ENCODE assay signal across 2 cellular contexts in genomic region chr13:36673352-36673751, GRCh38.
TF ChIP-seq lines count a peak whose summit lies in the region.

No MANE protein-coding gene starts in this region.

TF ChIP-seq in H1, 55 proteins besides CTCF, POLR2A, EP300 and RAD21:
- TF ChIP-seq MAFK (IDR thresholded peaks at IDR 0.05; ENCODE audit: low read depth, low read length) (no peak), BCL11A (IDR thresholded peaks at IDR 0.05; ENCODE audit: low read depth in 2 of 2, low read length in 2 of 2) (no peak), TAF1 (IDR thresholded peaks at IDR 0.05; ENCODE audit: low read depth, low read length) (no peak), ATF3 (IDR thresholded peaks at IDR 0.05; ENCODE audit: insufficient read depth, low read depth, low read length) (no peak), BRCA1 (IDR thresholded peaks at IDR 0.05; ENCODE audit: low read depth, low read length) (no peak), KDM4A (IDR thresholded peaks at IDR 0.05; ENCODE audit: low read depth, low read length, severe bottlenecking) (no peak), SUZ12 (IDR thresholded peaks at IDR 0.05; ENCODE audit: low read length) (no peak)

TF ChIP-seq in neural cell, 6 proteins besides CTCF, POLR2A, EP300 and RAD21:
- TF ChIP-seq SMC3 (conservative IDR thresholded peaks at IDR 0.05; ENCODE audit: poor library complexity) = no peak
- TF ChIP-seq REST (IDR thresholded peaks at IDR 0.05; ENCODE audit: borderline replicate concordance) = no peak
- no peak for TF ChIP-seq EZH2 (IDR thresholded peaks at IDR 0.05; ENCODE audit: borderline replicate concordance, insufficient read depth, low read length, poor library complexity, severe bottlenecking)
- TF ChIP-seq TAF1 (IDR thresholded peaks at IDR 0.05; ENCODE audit: low read depth) = no peak
- no peak for TF ChIP-seq MXI1 (conservative IDR thresholded peaks at IDR 0.05; ENCODE audit: poor library complexity, severe bottlenecking)
- no peak for TF ChIP-seq POLR2AphosphoS5 (IDR thresholded peaks at IDR 0.05)
